ENCODE assay signal across 1 cellular context in genomic region chr3:65664927-65665326, GRCh38.
TF ChIP-seq lines count a peak whose summit lies in the region.

No MANE protein-coding gene starts in this region.

TF ChIP-seq in GM23338, 12 proteins besides CTCF, POLR2A, EP300 and RAD21 (continued from another document):
- TF ChIP-seq ZNF462 (CRISPR knock-in tag; IDR thresholded peaks at IDR 0.05), result no peak
- no peak for TF ChIP-seq JUNB (IDR thresholded peaks at IDR 0.05; ENCODE audit: unreplicated experiment)
